Comparison of ENCODE assay signal across 16 cellular contexts in the genomic region with DNA sequence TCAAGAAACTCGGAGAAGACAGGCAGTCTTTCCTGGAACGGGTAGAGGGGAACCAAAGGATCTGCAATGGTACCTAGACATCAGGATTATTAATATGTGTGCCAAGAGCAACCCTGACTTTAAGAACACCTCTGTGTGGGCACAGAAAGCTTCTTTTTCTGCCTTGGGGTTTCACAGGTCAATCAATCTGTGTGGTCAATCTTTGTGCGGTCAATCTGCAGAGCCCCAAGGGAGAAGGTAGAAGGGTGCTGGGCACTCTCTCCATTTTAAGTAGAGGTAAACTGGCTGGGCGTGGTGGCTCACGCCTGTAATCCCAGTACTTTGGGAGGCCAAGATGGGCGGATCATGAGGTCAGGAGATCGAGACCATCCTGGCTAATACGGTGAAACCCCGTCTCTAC.
"Had no signal": no experiment of that assay in that cellular context is flagged by ENCODE, and none has a peak within 500 bp of the region (broad histone marks: within the 10 kb centered on the region; RNA-seq: fewer than 3 reads in every experiment).

No MANE protein-coding gene starts in this region.

- H3K9me3 ChIP-seq: ascending aorta, esophagus squamous epithelium, heart left ventricle, left ventricle myocardium inferior, pancreas, SJSA1, upper lobe of right lung had no signal

- H3K27ac ChIP-seq: ascending aorta, cardiac muscle cell, esophagus squamous epithelium, left ventricle myocardium inferior, pancreas, SJSA1, upper lobe of right lung had no signal

- DNase-seq: activated gamma-delta T cell; activated naive CD8-positive, alpha-beta T cell treated with anti-CD3 and anti-CD28 coated beads, Interleukin-2, amount 10 ng/mL, durations not matched to agents 7 days and 5 days; activated T-cell treated with anti-CD3 and anti-CD28 coated beads for 4 hours; esophagus squamous epithelium; kidney; left ventricle myocardium inferior; pancreas; stimulated activated naive CD4-positive, alpha-beta T cell; upper lobe of right lung had no signal

- H3K4me3 Mint-ChIP-seq: neural crest cell; T-helper 2 cell treated with Interferon-gamma antibody and Interleukin-4, amounts not matched to agents 5 μg/mL and 100 μg/mL, for 36 hours had no signal

- H3K27me3 ChIP-seq: ascending aorta, cardiac muscle cell, esophagus squamous epithelium, heart left ventricle, pancreas, SJSA1, upper lobe of right lung had no signal

- H3K4me1 ChIP-seq: upper lobe of right lung had no signal

- H3K9me3 Mint-ChIP-seq: activated naive CD8-positive, alpha-beta T cell treated with anti-CD3 and anti-CD28 coated beads, Interleukin-2, amount 10 ng/mL, durations not matched to agents 7 days and 5 days; neural crest cell; T-helper 2 cell treated with Interferon-gamma antibody and Interleukin-4, amounts not matched to agents 5 μg/mL and 100 μg/mL, for 36 hours had no signal

- H3K4me3 ChIP-seq: ascending aorta, cardiac muscle cell, esophagus squamous epithelium, heart left ventricle, left ventricle myocardium inferior, pancreas, SJSA1, skin epidermis, upper lobe of right lung had no signal

- H3K36me3 ChIP-seq: ascending aorta, cardiac muscle cell, esophagus squamous epithelium, heart left ventricle, left ventricle myocardium inferior, pancreas, SJSA1, upper lobe of right lung had no signal

- H3K27me3 Mint-ChIP-seq: activated naive CD8-positive, alpha-beta T cell treated with anti-CD3 and anti-CD28 coated beads, Interleukin-2, amount 10 ng/mL, durations not matched to agents 7 days and 5 days had no signal
